Comparison of ENCODE assay signal across 24 cellular contexts in genomic region chr1:193504920-193505319, GRCh38.
A peak's percentile ranks its signal among the peaks of the same experiment; 100 is the strongest.
DNase-seq lines count a peak whose midpoint lies in the region; ATAC-seq and FAIRE-seq lines count a peak whose summit lies in the region.
"Had no signal": no experiment of that assay in that cellular context is flagged by ENCODE, and none has a peak within 500 bp of the region (broad histone marks: within the 10 kb centered on the region; RNA-seq: fewer than 3 reads in every experiment).

No MANE protein-coding gene starts in this region.

- peaks cover 5% of the 10 kb centered on the region for H3K9me3 Mint-ChIP-seq in activated naive CD4-positive, alpha-beta T cell treated with anti-CD3 and anti-CD28 coated beads, Interleukin-2, amount 10 ng/mL, durations not matched to agents 7 days and 5 days
- H3K9me3 Mint-ChIP-seq: CD4-positive, alpha-beta T cell had no signal

- H3K4me1 Mint-ChIP-seq in T-helper 17 cell, result peaks cover 4% of the 10 kb centered on the region
- peaks cover 12% of the 10 kb centered on the region for H3K4me1 Mint-ChIP-seq in activated naive CD4-positive, alpha-beta T cell treated with anti-CD3 and anti-CD28 coated beads, Interleukin-2, amount 10 ng/mL, durations not matched to agents 7 days and 5 days
- H3K4me1 Mint-ChIP-seq: B cell had no signal

- peaks cover 7% of the 10 kb centered on the region for H3K9me3 ChIP-seq in T-helper 17 cell (ENCODE audit: control insufficient read depth, low read length, poor library complexity, severe bottlenecking)
- H3K9me3 ChIP-seq: A549; BLaER1 treated with 17β-estradiol and CSF1 and Interleukin-3, amounts not matched to agents 10 nM and 100 nM had no signal

- H3K4me3 Mint-ChIP-seq in T-helper 17 cell, result no peak overlapping the region
- no peak overlapping the region for H3K4me3 Mint-ChIP-seq in activated naive CD4-positive, alpha-beta T cell treated with anti-CD3 and anti-CD28 coated beads, Interleukin-2, amount 10 ng/mL, durations not matched to agents 7 days and 5 days
- H3K4me3 Mint-ChIP-seq: B cell; CD4-positive, alpha-beta T cell; CD8-positive, alpha-beta memory T cell had no signal

- peak overlapping the region; percentile 49 for H3K27ac Mint-ChIP-seq in T-helper 17 cell
- no peak overlapping the region for H3K27ac Mint-ChIP-seq in activated naive CD4-positive, alpha-beta T cell treated with anti-CD3 and anti-CD28 coated beads, Interleukin-2, amount 10 ng/mL, durations not matched to agents 7 days and 5 days
- H3K27ac Mint-ChIP-seq: B cell; CD4-positive, alpha-beta T cell had no signal

- peaks cover 3% of the 10 kb centered on the region for H3K36me3 Mint-ChIP-seq in T-helper 17 cell (ENCODE audit: low read depth)
- peaks cover 6% of the 10 kb centered on the region for H3K36me3 Mint-ChIP-seq in activated naive CD4-positive, alpha-beta T cell treated with anti-CD3 and anti-CD28 coated beads, Interleukin-2, amount 10 ng/mL, durations not matched to agents 7 days and 5 days

- CTCF ChIA-PET in activated naive CD4-positive, alpha-beta T cell treated with anti-CD3 and anti-CD28 coated beads, Interleukin-2, amount 10 ng/mL, durations not matched to agents 7 days and 5 days (lab: Charles Lee), result no interaction called here

- H3K27me3 Mint-ChIP-seq in T-helper 17 cell, result no peaks in the 10 kb centered on the region
- H3K27me3 Mint-ChIP-seq in activated naive CD4-positive, alpha-beta T cell treated with anti-CD3 and anti-CD28 coated beads, Interleukin-2, amount 10 ng/mL, durations not matched to agents 7 days and 5 days, result no peaks in the 10 kb centered on the region
- H3K27me3 Mint-ChIP-seq: CD4-positive, alpha-beta T cell had no signal

- ATAC-seq in activated CD4-positive, CD25-positive, alpha-beta regulatory T cell treated with anti-CD3 and anti-CD28 coated beads, Interleukin-2, amount 50 U/mL, for 24 hours, result peak; percentile 63 to 76
- ATAC-seq in T-helper 17 cell, result no peak
- ATAC-seq: A549, GM12878 had no signal

- peak; percentile 19 for FAIRE-seq in TTC549 (lab: Jason Lieb, UNC)
- FAIRE-seq: A549, GM12878, GM12892, GM19239 had no signal

- no peak for DNase-seq in activated CD4-positive, CD25-positive, alpha-beta regulatory T cell (lab: John Stamatoyannopoulos, UW)
- no peak for DNase-seq in T-helper 17 cell
- DNase-seq in kidney tubule cell (ENCODE audit: low spot score), result no peak
- no peak for DNase-seq in activated naive CD4-positive, alpha-beta T cell treated with anti-CD3 and anti-CD28 coated beads, Interleukin-2, amount 10 ng/mL, durations not matched to agents 7 days and 5 days
- no peak for DNase-seq in hepatic stellate cell (ENCODE audit: low spot score)
- DNase-seq: AML-193; CD4-positive, alpha-beta T cell; CD8-positive, alpha-beta memory T cell; COR-L47; DMS 273 treated with DMSO at 0.1 percent for 48 hours; DMS153; DMS53; DMS79; DND-41; EL; GDM1 had no signal
